ENCODE assay signal across 12 cellular contexts in genomic region chrX:133698298-133698697, GRCh38.
DNase-seq lines count a peak whose midpoint lies in the region; ATAC-seq, FAIRE-seq and TF ChIP-seq lines count a peak whose summit lies in the region.
"Had no signal": no experiment of that assay in that cellular context is flagged by ENCODE, and none has a peak within 500 bp of the region (broad histone marks: within the 10 kb centered on the region; RNA-seq: fewer than 3 reads in every experiment).

No MANE protein-coding gene starts in this region.

- H3K9me2 ChIP-seq in HCT116 (ENCODE audit: insufficient read depth) (no peaks in the 10 kb centered on the region), OCI-LY7 (ENCODE audit: insufficient read depth, low read length) (no peaks in the 10 kb centered on the region)

- H2AFZ ChIP-seq in HCT116 (ENCODE audit: low read depth, low read length, poor library complexity, severe bottlenecking) (no peak overlapping the region), OCI-LY7 (ENCODE audit: low read length) (no peak overlapping the region)

- H3K9me3 ChIP-seq in HCT116 (ENCODE audit: control insufficient read depth in 1 of 2, insufficient read depth in 1 of 2, low read depth in 1 of 2, low read length in 2 of 2): no peaks in the 10 kb centered on the region
- no peaks in the 10 kb centered on the region for H3K9me3 ChIP-seq in kidney (ENCODE audit: control insufficient read depth in 1 of 2, low read length in 2 of 2)
- H3K9me3 ChIP-seq in sigmoid colon: no peaks in the 10 kb centered on the region
- H3K9me3 ChIP-seq in OCI-LY7 (ENCODE audit: low read length): no peaks in the 10 kb centered on the region

- in situ Hi-C loops in astrocyte of the cerebellum (cut with HindIII; ENCODE audit: low sequenced_read_pairs): no loop called here

- no peak for TF ChIP-seq POLR2A in HCT116 (IDR thresholded peaks at IDR 0.05; ENCODE audit: borderline replicate concordance, extremely low read depth, insufficient read depth, insufficient read length)
- no peak for TF ChIP-seq POLR2A in sigmoid colon (IDR thresholded peaks at IDR 0.05)

- ATAC-seq in HCT116 (no peak), GM19035 (IDR thresholded peaks at IDR 0.05; ENCODE audit: unreplicated experiment) (no peak)

- no peak overlapping the region for H3K9ac ChIP-seq in HCT116 (ENCODE audit: low read length)
- no peak overlapping the region for H3K9ac ChIP-seq in kidney (ENCODE audit: low read length in 2 of 2)

- POLR2A ChIA-PET in AG04449 (lab: Yijun Ruan, JAX): no interaction called here
- POLR2A ChIA-PET in HCT116 (lab: Charles Lee): no interaction called here
- POLR2A ChIA-PET in OCI-LY7 (lab: Charles Lee): interaction anchor here (0.6 kb wide), 1 partner anchor 282 kb away, joined by 3 read pairs; no protein-coding TSS in a partner anchor

- no peaks in the 10 kb centered on the region for H3K27me3 ChIP-seq in HCT116 (ENCODE audit: insufficient read depth, low read length)
- H3K27me3 ChIP-seq in sigmoid colon: no peaks in the 10 kb centered on the region

- CTCF ChIA-PET in AG04449 (lab: Yijun Ruan, JAX): interaction anchor here (0.6 to 2.8 kb wide), 8 partner anchors 76 to 446 kb away, joined by 3 to 12 read pairs (median 4); no protein-coding TSS in a partner anchor
- CTCF ChIA-PET in HCT116 (lab: Charles Lee): interaction anchor here (1.0 to 1.9 kb wide), 7 partner anchors 76 to 446 kb away, joined by 3 to 11 read pairs (median 4); no protein-coding TSS in a partner anchor
- CTCF ChIA-PET in OCI-LY7 (lab: Charles Lee; ENCODE audit: unreplicated experiment): no interaction called here

- WGBS in sigmoid colon, 2 donors: 58 to 81% methylated on average over 2 of the region's 2 CpGs

- H3K4me3 ChIP-seq in AG04449 (ENCODE audit: low read depth, low read length) (no peak overlapping the region), HCT116 (replicated peaks in 1 of 2; ENCODE audit: low read depth in 1 of 2, low read length in 2 of 2) (no peak overlapping the region), astrocyte of the cerebellum (ENCODE audit: low read depth, low read length) (no peak overlapping the region), kidney (ENCODE audit: low read length in 2 of 2) (no peak overlapping the region), sigmoid colon (no peak overlapping the region), OCI-LY7 (ENCODE audit: low read depth, low read length, poor library complexity, severe bottlenecking) (no peak overlapping the region)

- H4K20me1 ChIP-seq in HCT116 (ENCODE audit: insufficient read depth) (no peaks in the 10 kb centered on the region), OCI-LY7 (ENCODE audit: insufficient read depth, low read length) (no peaks in the 10 kb centered on the region)

- no TSS peak for BruUV-seq in HCT116 (replicated peaks; lab: Mats Ljungman, UMichigan)
- no TSS peak for BruUV-seq in OCI-LY7 (replicated peaks; lab: Mats Ljungman, UMichigan)

- H3K36me3 ChIP-seq in HCT116 (ENCODE audit: control insufficient read depth in 1 of 2, insufficient read depth in 2 of 2, low read length in 2 of 2) (no peaks in the 10 kb centered on the region), kidney (ENCODE audit: control insufficient read depth in 1 of 2, insufficient read depth in 2 of 2, low read length in 2 of 2) (no peaks in the 10 kb centered on the region), sigmoid colon (no peaks in the 10 kb centered on the region), OCI-LY7 (ENCODE audit: insufficient read depth, low read length) (no peaks in the 10 kb centered on the region)

- no peak overlapping the region for H3K4me2 ChIP-seq in HCT116 (ENCODE audit: low read length)
- no peak overlapping the region for H3K4me2 ChIP-seq in OCI-LY7 (ENCODE audit: low read length)

- H3K4me1 ChIP-seq in HCT116 (ENCODE audit: control insufficient read depth in 1 of 2, insufficient read depth in 2 of 2, low read length in 2 of 2) (no peaks in the 10 kb centered on the region), kidney (ENCODE audit: control insufficient read depth in 1 of 2, insufficient read depth in 1 of 2, low read depth in 1 of 2, low read length in 2 of 2) (no peaks in the 10 kb centered on the region), sigmoid colon (no peaks in the 10 kb centered on the region), OCI-LY7 (ENCODE audit: insufficient read depth, low read length, poor library complexity, severe bottlenecking) (no peaks in the 10 kb centered on the region)

- no peak for TF ChIP-seq EP300 in sigmoid colon (IDR thresholded peaks at IDR 0.05)

- no peak overlapping the region for H3K27ac ChIP-seq in HCT116 (ENCODE audit: low read depth, low read length)
- H3K27ac ChIP-seq in kidney (ENCODE audit: low read depth in 2 of 2, low read length in 2 of 2): no peak overlapping the region
- H3K27ac ChIP-seq in sigmoid colon: no peak overlapping the region
- no peak overlapping the region for H3K27ac ChIP-seq in OCI-LY7 (ENCODE audit: low read depth, low read length, poor library complexity, severe bottlenecking)
- H3K27ac ChIP-seq: epithelial cell of prostate had no signal

- TF ChIP-seq RAD21 in HCT116 (IDR thresholded peaks at IDR 0.05; ENCODE audit: low read depth): peak; percentile 54

- TF ChIP-seq CTCF in AG04449 (IDR thresholded peaks at IDR 0.05; ENCODE audit: insufficient read depth, low read length, missing control alignments): peak; percentile 2
- TF ChIP-seq CTCF in HCT116 (IDR thresholded peaks at IDR 0.05 in 2 of 3, conservative IDR thresholded peaks at IDR 0.05 in 1 of 3; ENCODE audit: borderline replicate concordance in 1 of 3, insufficient read depth in 1 of 3, low read depth in 2 of 3, low read length in 2 of 3): peak in 2 of 3 experiments; percentile 24 to 26; a peak in 2 of 6 replicates
- no peak for TF ChIP-seq CTCF in astrocyte of the cerebellum (IDR thresholded peaks at IDR 0.05; ENCODE audit: low read depth, low read length, missing control alignments)
- peak; percentile 13 for TF ChIP-seq CTCF in kidney (IDR thresholded peaks at IDR 0.05; ENCODE audit: borderline replicate concordance, extremely low read depth, insufficient read depth)
- no peak for TF ChIP-seq CTCF in sigmoid colon (IDR thresholded peaks at IDR 0.05)
- TF ChIP-seq CTCF in OCI-LY7 (conservative IDR thresholded peaks at IDR 0.05; ENCODE audit: low read length): no peak

- RAD21 ChIA-PET in HCT116 (lab: Charles Lee; ENCODE audit: low non-redundant PET in 1 of 2, low total read pairs in 2 of 2, uncharacterized antibody in 2 of 2, unreplicated experiment in 2 of 2): interaction anchor here (0.5 to 1.4 kb wide), 3 partner anchors 80 to 990 kb away, joined by 3 to 4 read pairs (median 3); no protein-coding TSS in a partner anchor

- no peak for DNase-seq in AG04449 (ENCODE audit: low read depth, low spot score)
- no peak for DNase-seq in HCT116 (ENCODE audit: low read depth, low spot score)
- DNase-seq in astrocyte of the cerebellum (ENCODE audit: low read depth): peak; percentile 26
- DNase-seq in kidney: no peak
- no peak for DNase-seq in sigmoid colon
- no peak for DNase-seq in DMS79 (lab: John Stamatoyannopoulos, UW)
- DNase-seq in OCI-LY7 (ENCODE audit: low spot score): no peak
- DNase-seq: activated CD4-positive, CD25-positive, alpha-beta regulatory T cell treated with anti-CD3 and anti-CD28 coated beads, Interleukin-2, amount 50 U/mL, for 72 hours; activated naive CD4-positive, alpha-beta T cell treated with anti-CD3 and anti-CD28 coated beads for 36 hours; CD4-positive, CD25-positive, alpha-beta regulatory T cell had no signal

- peak; percentile 21 for FAIRE-seq in kidney (lab: Jason Lieb, UNC)

- intact Hi-C loops in HCT116 (cut with micrococcal nuclease): loop anchor here (1.0 to 10.0 kb wide), 2 partner anchors 78 to 137 kb away; no protein-coding TSS in a partner anchor
- intact Hi-C loops in kidney (cut with DNase I): no loop called here
- intact Hi-C loops in sigmoid colon (cut with DNase I): no loop called here
- intact Hi-C loops in OCI-LY7 (cut with micrococcal nuclease; ENCODE audit: unreplicated experiment): no loop called here

- H3K79me2 ChIP-seq in HCT116 (ENCODE audit: insufficient read depth, low read length) (no peaks in the 10 kb centered on the region), OCI-LY7 (ENCODE audit: insufficient read depth, low read depth, low read length) (no peaks in the 10 kb centered on the region)

TF ChIP-seq in HCT116, 20 proteins besides CTCF, POLR2A, EP300 and RAD21:
- TF ChIP-seq, protein P1, sequence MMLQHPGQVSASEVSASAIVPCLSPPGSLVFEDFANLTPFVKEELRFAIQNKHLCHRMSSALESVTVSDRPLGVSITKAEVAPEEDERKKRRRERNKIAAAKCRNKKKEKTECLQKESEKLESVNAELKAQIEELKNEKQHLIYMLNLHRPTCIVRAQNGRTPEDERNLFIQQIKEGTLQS (IDR thresholded peaks at IDR 0.05): no peak
- TF ChIP-seq, protein P2, sequence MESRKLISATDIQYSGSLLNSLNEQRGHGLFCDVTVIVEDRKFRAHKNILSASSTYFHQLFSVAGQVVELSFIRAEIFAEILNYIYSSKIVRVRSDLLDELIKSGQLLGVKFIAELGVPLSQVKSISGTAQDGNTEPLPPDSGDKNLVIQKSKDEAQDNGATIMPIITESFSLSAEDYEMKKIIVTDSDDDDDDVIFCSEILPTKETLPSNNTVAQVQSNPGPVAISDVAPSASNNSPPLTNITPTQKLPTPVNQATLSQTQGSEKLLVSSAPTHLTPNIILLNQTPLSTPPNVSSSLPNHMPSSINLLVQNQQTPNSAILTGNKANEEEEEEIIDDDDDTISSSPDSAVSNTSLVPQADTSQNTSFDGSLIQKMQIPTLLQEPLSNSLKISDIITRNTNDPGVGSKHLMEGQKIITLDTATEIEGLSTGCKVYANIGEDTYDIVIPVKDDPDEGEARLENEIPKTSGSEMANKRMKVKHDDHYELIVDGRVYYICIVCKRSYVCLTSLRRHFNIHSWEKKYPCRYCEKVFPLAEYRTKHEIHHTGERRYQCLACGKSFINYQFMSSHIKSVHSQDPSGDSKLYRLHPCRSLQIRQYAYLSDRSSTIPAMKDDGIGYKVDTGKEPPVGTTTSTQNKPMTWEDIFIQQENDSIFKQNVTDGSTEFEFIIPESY (IDR thresholded peaks at IDR 0.05; ENCODE audit: extremely low read depth, insufficient replicate concordance, low read length): no peak
- TF ChIP-seq SRF (IDR thresholded peaks at IDR 0.05; ENCODE audit: low read depth): no peak
- no peak for TF ChIP-seq MAX (IDR thresholded peaks at IDR 0.05)
- no peak for TF ChIP-seq YY1 (IDR thresholded peaks at IDR 0.05; ENCODE audit: extremely low read depth, insufficient replicate concordance, low read depth, low read length)
- TF ChIP-seq ELF1 (IDR thresholded peaks at IDR 0.05; ENCODE audit: borderline replicate concordance, low read depth): no peak
- TF ChIP-seq SIN3A (IDR thresholded peaks at IDR 0.05; ENCODE audit: low read depth): no peak
- no peak for TF ChIP-seq JUND (IDR thresholded peaks at IDR 0.05)
- TF ChIP-seq POLR2AphosphoS5 (IDR thresholded peaks at IDR 0.05; ENCODE audit: low read depth, low read length): no peak
- no peak for TF ChIP-seq FOSL1 (IDR thresholded peaks at IDR 0.05; ENCODE audit: low read depth)
- TF ChIP-seq ZFX (IDR thresholded peaks at IDR 0.05): no peak

Comparison
In these comparisons a context has a peak if more than half of its experiments do, and no peak if none do; other contexts are left out.
1. CTCF ChIP-seq: peak in AG04449 (single experiment), HCT116 (2 of 3) and kidney (single experiment); none in astrocyte of the cerebellum (single experiment), sigmoid colon (0 of 4) and OCI-LY7 (single experiment).